4 cellular contexts compared by ENCODE assay signal in the genomic region with DNA sequence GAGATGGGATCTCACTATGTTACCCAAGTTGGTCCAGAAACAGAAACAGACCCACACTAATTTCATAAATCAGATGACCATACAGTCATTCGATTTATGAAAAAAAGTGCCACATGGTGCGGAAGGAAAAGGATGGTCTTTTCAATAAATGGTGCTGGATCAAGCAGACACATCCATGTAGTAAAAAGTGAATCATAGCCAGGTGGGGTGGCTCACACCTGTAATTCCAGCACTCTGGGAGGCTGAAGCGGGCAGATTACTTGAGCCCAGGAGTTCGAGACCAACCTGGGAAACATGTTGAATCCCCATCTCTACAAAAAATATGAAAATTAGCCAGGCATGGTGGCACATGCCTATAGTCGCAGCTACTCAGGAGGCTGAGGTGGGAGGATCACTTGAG. TPM values are rescaled to one million over a fixed set of nuclear protein-coding genes. Genes with fewer than 3 reads are reported as not detected.
"Had no signal": no experiment of that assay in that cellular context is flagged by ENCODE, and none has a peak within 500 bp of the region (broad histone marks: within the 10 kb centered on the region; RNA-seq: fewer than 3 reads in every experiment).

No MANE protein-coding gene starts in this region.

RNA-seq across cellular contexts. Expression of a gene that starts 56.2 kb away (rescaled TPM):
- polyA plus RNA-seq: adrenal gland, aorta, foreskin keratinocyte, heart left ventricle had no signal
